Comparison of ENCODE assay signal across 15 cellular contexts in the genomic region with DNA sequence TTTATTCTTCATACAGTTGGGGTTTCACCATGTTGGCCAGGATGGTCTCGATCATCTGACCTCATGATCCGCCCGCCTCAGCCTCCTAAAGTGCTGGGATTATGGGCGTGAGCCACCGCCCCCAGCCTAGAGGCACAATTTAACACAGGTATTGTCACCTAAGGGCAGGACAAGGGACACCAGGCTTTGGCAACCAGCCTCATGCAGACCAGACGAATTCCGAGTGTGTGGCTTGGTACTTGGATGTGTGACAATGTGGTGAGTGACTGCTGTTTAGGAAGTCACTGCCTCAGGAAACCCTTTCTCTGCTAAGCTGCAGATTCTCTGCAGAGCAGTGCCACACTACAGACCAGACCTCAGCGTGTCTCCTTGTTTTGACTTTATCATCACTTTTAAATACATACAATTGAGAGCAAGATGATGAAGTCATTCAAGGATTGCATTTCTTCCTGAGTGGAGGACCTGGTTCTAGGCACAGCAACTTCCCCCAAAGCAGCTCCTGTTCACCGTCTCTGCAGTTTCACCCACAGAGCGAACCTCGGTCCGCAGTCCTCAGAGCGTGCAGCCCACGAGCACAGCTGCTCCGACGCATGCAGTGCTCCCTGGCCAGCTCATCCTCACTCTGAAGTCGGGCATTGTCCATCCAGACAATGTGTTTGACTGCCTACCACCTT.
DNase-seq lines count a peak whose midpoint lies in the region; ATAC-seq and TF ChIP-seq lines count a peak whose summit lies in the region.
"Had no signal": no experiment of that assay in that cellular context is flagged by ENCODE, and none has a peak within 500 bp of the region (broad histone marks: within the 10 kb centered on the region; RNA-seq: fewer than 3 reads in every experiment).

No MANE protein-coding gene starts in this region.

- intact Hi-C loops in vagina (cut with DNase I) = no loop called here

- peak overlapping the region in 1 of 2 donors; percentile 57 for H3K4me3 Mint-ChIP-seq in effector memory CD8-positive, alpha-beta T cell
- H3K4me3 Mint-ChIP-seq: activated T-cell treated with anti-CD3 and anti-CD28 coated beads, Interleukin-2, amount 50 U/mL, for 4 hours had no signal

- H3K36me3 ChIP-seq in vagina = no peaks in the 10 kb centered on the region
- H3K36me3 ChIP-seq: thoracic aorta had no signal

- no peaks in the 10 kb centered on the region for H3K9me3 Mint-ChIP-seq in effector memory CD8-positive, alpha-beta T cell
- H3K9me3 Mint-ChIP-seq: activated T-cell treated with anti-CD3 and anti-CD28 coated beads, Interleukin-2, amount 50 U/mL, for 4 hours had no signal

- H3K27me3 Mint-ChIP-seq in effector memory CD8-positive, alpha-beta T cell = no peaks in the 10 kb centered on the region

- TF ChIP-seq CTCF in GM12875 (IDR thresholded peaks at IDR 0.05; ENCODE audit: borderline replicate concordance, insufficient read depth, low read depth, low read length) = no peak
- no peak for TF ChIP-seq CTCF in vagina (IDR thresholded peaks at IDR 0.05)

- H3K4me1 ChIP-seq in vagina = peaks cover 5% of the 10 kb centered on the region

- no peak overlapping the region for H3K27ac ChIP-seq in vagina
- H3K27ac ChIP-seq: HL-60, thoracic aorta had no signal

- no peak overlapping the region for H3K27ac Mint-ChIP-seq in effector memory CD8-positive, alpha-beta T cell

- ATAC-seq in GM19328 (IDR thresholded peaks at IDR 0.05; ENCODE audit: unreplicated experiment) (peak; percentile 43), HG02885 (IDR thresholded peaks at IDR 0.05; ENCODE audit: poor library complexity, unreplicated experiment) (peak; percentile 51), HG03565 (IDR thresholded peaks at IDR 0.05; ENCODE audit: unreplicated experiment) (no peak)
- ATAC-seq in effector memory CD8-positive, alpha-beta T cell (replicated peaks) = peak; percentile 23
- ATAC-seq: activated T-cell treated with anti-CD3 and anti-CD28 coated beads, Interleukin-2, amount 50 U/mL, for 4 hours had no signal

- no peaks in the 10 kb centered on the region for H3K27me3 ChIP-seq in vagina

- no peaks in the 10 kb centered on the region for H3K9me3 ChIP-seq in vagina
- H3K9me3 ChIP-seq: thoracic aorta had no signal

- no peak for TF ChIP-seq POLR2A in vagina (IDR thresholded peaks at IDR 0.05)

- peak overlapping the region; percentile 11 for H3K4me3 ChIP-seq in GM12875 (ENCODE audit: low read depth, low read length)
- no peak overlapping the region for H3K4me3 ChIP-seq in vagina
- H3K4me3 ChIP-seq: thoracic aorta had no signal

- peaks cover 60 to 74% of the 10 kb centered on the region in 2 donors for H3K4me1 Mint-ChIP-seq in effector memory CD8-positive, alpha-beta T cell (ENCODE audit: low read depth in 2 of 2)

- H3K36me3 Mint-ChIP-seq in effector memory CD8-positive, alpha-beta T cell (ENCODE audit: insufficient read depth) = peaks cover 14% of the 10 kb centered on the region

- DNase-seq in effector memory CD8-positive, alpha-beta T cell = no peak
- DNase-seq in KG1 (lab: John Stamatoyannopoulos, UW) (no peak), vagina (ENCODE audit: extremely low spot score in 2 of 2) (no peak), NCI-H524 treated with DMSO at 0.1 percent for 48 hours (lab: John Stamatoyannopoulos, UW) (no peak)
- DNase-seq: activated T-cell treated with anti-CD3 and anti-CD28 coated beads, Interleukin-2, amount 50 U/mL, for 4 hours; COR-L47; foreskin melanocyte; NCI-H1417; T-helper 9 cell had no signal
